16 cellular contexts compared by ENCODE assay signal in the genomic region with DNA sequence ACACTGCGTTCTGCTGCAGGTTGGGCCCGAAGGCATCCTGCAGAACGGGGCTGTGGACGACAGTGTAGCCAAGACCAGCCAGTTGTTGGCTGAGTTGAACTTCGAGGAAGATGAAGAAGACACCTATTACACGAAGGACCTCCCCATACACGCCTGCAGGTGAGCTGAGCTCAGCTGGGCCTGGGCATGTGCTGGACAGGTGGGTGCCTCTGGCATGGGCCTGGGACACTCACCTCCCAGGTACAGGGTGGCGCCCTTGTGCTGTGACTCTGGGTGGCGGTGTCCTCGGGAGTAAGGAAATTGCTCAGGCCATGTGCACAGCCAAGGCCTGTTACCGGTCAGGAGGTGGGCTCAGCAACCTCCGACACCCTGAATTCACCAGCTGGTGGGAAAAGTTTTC. TPM values are rescaled to one million over a fixed set of nuclear protein-coding genes. Genes with fewer than 3 reads are reported as not detected.
"Had no signal": no experiment of that assay in that cellular context is flagged by ENCODE, and none has a peak within 500 bp of the region (broad histone marks: within the 10 kb centered on the region; RNA-seq: fewer than 3 reads in every experiment).

No MANE protein-coding gene starts in this region.

- H3K9me3 ChIP-seq: ascending aorta, breast epithelium, esophagus squamous epithelium, tibial nerve had no signal

- H3K36me3 ChIP-seq: breast epithelium had no signal

- H3K27me3 Mint-ChIP-seq: naive B cell had no signal

- H3K9me3 Mint-ChIP-seq: naive B cell had no signal

- H3K36me3 Mint-ChIP-seq: naive B cell had no signal

- DNase-seq: activated CD4-positive, alpha-beta T cell treated with anti-CD3 and anti-CD28 coated beads, Interleukin-2, amount 50 U/mL, for 1 hour; activated CD8-positive, alpha-beta memory T cell treated with anti-CD3 and anti-CD28 coated beads for 24 hours; activated naive CD4-positive, alpha-beta T cell treated with Interleukin-2 at 50 U/mL for 16 hours; dorsolateral prefrontal cortex; esophagus squamous epithelium; naive B cell; retina; stimulated activated CD4-positive, alpha-beta T cell treated with anti-CD3 and anti-CD28 coated beads, Interleukin-4, amount 100 ng/mL, for 24 hours; stimulated activated naive CD4-positive, alpha-beta T cell treated with Interleukin-2 at 50 U/mL for 16 hours; substantia nigra had no signal

- H3K4me3 ChIP-seq: ascending aorta, breast epithelium, dorsolateral prefrontal cortex, esophagus squamous epithelium, tibial nerve had no signal

- ATAC-seq: activated CD4-positive, CD25-positive, alpha-beta regulatory T cell treated with anti-CD3 and anti-CD28 coated beads, Interleukin-2, amount 50 U/mL, for 24 hours had no signal

- H3K27me3 ChIP-seq: ascending aorta, breast epithelium, dorsolateral prefrontal cortex, esophagus squamous epithelium, tibial nerve had no signal

- H3K27ac ChIP-seq: ascending aorta had no signal

RNA-seq across cellular contexts. Expression of a gene that starts 50.0 kb away (rescaled TPM):
- total RNA-seq: ascending aorta; T-helper 2 cell treated with Interferon-gamma antibody and Interleukin-4, amounts not matched to agents 100 ng/mL and 5 ng/mL, for 36 hours had no signal

RNA-seq across cellular contexts. Expression of a gene that starts 54.9 kb away (rescaled TPM):
- total RNA-seq: lung microvascular endothelial cell; T-helper 2 cell treated with Interferon-gamma antibody and Interleukin-4, amounts not matched to agents 100 ng/mL and 5 ng/mL, for 36 hours had no signal
